Comparison of ENCODE assay signal across 1 cellular context in the genomic region with DNA sequence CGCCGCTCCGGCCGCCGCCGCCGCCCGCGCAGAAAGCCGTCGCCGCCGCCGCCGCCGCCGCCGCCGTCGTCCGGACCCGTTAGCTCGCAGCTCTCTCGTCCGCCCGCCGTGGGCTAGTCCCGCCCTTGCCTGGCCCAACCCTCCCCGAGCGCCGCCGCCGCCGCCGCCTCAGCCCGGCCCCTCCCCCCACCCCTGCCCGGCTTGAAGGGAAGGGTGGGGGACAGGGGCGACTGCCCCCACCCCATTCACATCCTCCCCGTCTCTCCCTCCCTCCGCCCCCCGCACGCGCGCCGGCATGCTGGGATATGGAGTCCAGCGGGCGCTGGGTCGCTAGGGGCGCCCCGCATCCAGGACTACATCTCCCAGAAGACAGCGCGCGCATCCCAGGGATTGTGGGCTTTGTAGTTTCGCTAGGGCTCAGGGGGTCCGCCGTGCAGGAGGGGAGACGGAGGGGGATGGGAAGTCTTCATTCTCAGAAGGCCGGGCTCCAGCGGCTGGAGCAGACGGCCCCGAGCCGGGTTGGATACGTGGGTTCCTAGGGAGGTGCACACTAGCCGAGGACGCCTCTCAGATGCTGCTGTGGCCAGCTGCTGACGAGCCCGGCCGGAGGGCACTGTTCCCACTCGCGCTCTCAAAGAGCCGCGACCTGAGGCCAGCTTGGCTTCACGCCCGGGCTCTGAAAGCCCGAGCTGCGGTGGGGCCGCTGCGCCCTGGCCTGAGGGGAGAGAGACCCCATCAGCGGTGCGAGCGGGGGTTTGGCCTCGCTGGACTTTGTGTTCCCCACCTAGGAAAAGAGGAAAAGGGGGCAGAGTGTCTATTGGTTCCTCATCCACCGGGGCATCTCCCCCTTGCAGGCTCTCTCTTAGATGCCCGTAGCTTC.
TF ChIP-seq lines count a peak whose summit lies in the region.

A gene with protein sequence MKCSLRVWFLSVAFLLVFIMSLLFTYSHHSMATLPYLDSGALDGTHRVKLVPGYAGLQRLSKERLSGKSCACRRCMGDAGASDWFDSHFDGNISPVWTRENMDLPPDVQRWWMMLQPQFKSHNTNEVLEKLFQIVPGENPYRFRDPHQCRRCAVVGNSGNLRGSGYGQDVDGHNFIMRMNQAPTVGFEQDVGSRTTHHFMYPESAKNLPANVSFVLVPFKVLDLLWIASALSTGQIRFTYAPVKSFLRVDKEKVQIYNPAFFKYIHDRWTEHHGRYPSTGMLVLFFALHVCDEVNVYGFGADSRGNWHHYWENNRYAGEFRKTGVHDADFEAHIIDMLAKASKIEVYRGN (minus strand): TSS at position 118 of the 880 bp plus-strand sequence. CDS start 40,570 bp downstream, outside the sequence.

TF ChIP-seq in HepG2, 621 proteins besides CTCF, POLR2A, EP300 and RAD21 (continued from another document and continues in another):
- peak; percentile 92 for TF ChIP-seq ZBTB39 (CRISPR knock-in tag; IDR thresholded peaks at IDR 0.05)
- no peak for TF ChIP-seq RNF2 (conservative IDR thresholded peaks at IDR 0.05; ENCODE audit: low read depth)
- TF ChIP-seq, protein P1, sequence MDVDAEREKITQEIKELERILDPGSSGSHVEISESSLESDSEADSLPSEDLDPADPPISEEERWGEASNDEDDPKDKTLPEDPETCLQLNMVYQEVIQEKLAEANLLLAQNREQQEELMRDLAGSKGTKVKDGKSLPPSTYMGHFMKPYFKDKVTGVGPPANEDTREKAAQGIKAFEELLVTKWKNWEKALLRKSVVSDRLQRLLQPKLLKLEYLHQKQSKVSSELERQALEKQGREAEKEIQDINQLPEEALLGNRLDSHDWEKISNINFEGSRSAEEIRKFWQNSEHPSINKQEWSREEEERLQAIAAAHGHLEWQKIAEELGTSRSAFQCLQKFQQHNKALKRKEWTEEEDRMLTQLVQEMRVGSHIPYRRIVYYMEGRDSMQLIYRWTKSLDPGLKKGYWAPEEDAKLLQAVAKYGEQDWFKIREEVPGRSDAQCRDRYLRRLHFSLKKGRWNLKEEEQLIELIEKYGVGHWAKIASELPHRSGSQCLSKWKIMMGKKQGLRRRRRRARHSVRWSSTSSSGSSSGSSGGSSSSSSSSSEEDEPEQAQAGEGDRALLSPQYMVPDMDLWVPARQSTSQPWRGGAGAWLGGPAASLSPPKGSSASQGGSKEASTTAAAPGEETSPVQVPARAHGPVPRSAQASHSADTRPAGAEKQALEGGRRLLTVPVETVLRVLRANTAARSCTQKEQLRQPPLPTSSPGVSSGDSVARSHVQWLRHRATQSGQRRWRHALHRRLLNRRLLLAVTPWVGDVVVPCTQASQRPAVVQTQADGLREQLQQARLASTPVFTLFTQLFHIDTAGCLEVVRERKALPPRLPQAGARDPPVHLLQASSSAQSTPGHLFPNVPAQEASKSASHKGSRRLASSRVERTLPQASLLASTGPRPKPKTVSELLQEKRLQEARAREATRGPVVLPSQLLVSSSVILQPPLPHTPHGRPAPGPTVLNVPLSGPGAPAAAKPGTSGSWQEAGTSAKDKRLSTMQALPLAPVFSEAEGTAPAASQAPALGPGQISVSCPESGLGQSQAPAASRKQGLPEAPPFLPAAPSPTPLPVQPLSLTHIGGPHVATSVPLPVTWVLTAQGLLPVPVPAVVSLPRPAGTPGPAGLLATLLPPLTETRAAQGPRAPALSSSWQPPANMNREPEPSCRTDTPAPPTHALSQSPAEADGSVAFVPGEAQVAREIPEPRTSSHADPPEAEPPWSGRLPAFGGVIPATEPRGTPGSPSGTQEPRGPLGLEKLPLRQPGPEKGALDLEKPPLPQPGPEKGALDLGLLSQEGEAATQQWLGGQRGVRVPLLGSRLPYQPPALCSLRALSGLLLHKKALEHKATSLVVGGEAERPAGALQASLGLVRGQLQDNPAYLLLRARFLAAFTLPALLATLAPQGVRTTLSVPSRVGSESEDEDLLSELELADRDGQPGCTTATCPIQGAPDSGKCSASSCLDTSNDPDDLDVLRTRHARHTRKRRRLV (CRISPR knock-in tag; IDR thresholded peaks at IDR 0.05) = peak; percentile 78; the same call in 1 of the 2 replicates
- TF ChIP-seq NFE2 (CRISPR knock-in tag; IDR thresholded peaks at IDR 0.05) = no peak; the same call in 1 of the 2 replicates
- TF ChIP-seq, protein P2, sequence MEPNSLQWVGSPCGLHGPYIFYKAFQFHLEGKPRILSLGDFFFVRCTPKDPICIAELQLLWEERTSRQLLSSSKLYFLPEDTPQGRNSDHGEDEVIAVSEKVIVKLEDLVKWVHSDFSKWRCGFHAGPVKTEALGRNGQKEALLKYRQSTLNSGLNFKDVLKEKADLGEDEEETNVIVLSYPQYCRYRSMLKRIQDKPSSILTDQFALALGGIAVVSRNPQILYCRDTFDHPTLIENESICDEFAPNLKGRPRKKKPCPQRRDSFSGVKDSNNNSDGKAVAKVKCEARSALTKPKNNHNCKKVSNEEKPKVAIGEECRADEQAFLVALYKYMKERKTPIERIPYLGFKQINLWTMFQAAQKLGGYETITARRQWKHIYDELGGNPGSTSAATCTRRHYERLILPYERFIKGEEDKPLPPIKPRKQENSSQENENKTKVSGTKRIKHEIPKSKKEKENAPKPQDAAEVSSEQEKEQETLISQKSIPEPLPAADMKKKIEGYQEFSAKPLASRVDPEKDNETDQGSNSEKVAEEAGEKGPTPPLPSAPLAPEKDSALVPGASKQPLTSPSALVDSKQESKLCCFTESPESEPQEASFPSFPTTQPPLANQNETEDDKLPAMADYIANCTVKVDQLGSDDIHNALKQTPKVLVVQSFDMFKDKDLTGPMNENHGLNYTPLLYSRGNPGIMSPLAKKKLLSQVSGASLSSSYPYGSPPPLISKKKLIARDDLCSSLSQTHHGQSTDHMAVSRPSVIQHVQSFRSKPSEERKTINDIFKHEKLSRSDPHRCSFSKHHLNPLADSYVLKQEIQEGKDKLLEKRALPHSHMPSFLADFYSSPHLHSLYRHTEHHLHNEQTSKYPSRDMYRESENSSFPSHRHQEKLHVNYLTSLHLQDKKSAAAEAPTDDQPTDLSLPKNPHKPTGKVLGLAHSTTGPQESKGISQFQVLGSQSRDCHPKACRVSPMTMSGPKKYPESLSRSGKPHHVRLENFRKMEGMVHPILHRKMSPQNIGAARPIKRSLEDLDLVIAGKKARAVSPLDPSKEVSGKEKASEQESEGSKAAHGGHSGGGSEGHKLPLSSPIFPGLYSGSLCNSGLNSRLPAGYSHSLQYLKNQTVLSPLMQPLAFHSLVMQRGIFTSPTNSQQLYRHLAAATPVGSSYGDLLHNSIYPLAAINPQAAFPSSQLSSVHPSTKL (CRISPR knock-in tag; IDR thresholded peaks at IDR 0.05) = no peak; the same call in 1 of the 2 replicates
- TF ChIP-seq ZNF776 (CRISPR knock-in tag; IDR thresholded peaks at IDR 0.05) = peak; percentile 41; the same call in 1 of the 2 replicates
- TF ChIP-seq ZFX (CRISPR knock-in tag; IDR thresholded peaks at IDR 0.05; ENCODE audit: low read depth) = peak; percentile 90
- TF ChIP-seq NR1H2 (CRISPR knock-in tag; IDR thresholded peaks at IDR 0.05; ENCODE audit: borderline replicate concordance, low read depth) = no peak
- TF ChIP-seq ZNF142 (CRISPR knock-in tag; IDR thresholded peaks at IDR 0.05) = no peak
- no peak for TF ChIP-seq RELA (CRISPR knock-in tag; IDR thresholded peaks at IDR 0.05)
- TF ChIP-seq SCMH1 (CRISPR knock-in tag; IDR thresholded peaks at IDR 0.05; ENCODE audit: borderline replicate concordance) = no peak
- TF ChIP-seq MAFK (conservative IDR thresholded peaks at IDR 0.05 in 1 of 2, IDR thresholded peaks at IDR 0.05 in 1 of 2; ENCODE audit: low read length in 2 of 2) = no peak
- TF ChIP-seq, protein P3, sequence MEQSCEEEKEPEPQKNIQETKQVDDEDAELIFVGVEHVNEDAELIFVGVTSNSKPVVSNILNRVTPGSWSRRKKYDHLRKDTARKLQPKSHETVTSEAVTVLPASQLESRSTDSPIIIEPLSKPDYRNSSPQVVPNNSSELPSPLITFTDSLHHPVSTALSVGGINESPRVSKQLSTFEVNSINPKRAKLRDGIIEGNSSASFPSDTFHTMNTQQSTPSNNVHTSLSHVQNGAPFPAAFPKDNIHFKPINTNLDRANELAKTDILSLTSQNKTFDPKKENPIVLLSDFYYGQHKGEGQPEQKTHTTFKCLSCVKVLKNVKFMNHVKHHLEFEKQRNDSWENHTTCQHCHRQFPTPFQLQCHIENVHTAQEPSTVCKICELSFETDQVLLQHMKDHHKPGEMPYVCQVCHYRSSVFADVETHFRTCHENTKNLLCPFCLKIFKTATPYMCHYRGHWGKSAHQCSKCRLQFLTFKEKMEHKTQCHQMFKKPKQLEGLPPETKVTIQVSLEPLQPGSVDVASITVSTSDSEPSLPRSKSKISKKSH (CRISPR knock-in tag; IDR thresholded peaks at IDR 0.05; ENCODE audit: borderline replicate concordance) = peak; percentile 49; the same call in 1 of the 2 replicates
- TF ChIP-seq KMT2B (CRISPR knock-in tag; IDR thresholded peaks at IDR 0.05) = no peak
- TF ChIP-seq IRF1 (CRISPR knock-in tag; IDR thresholded peaks at IDR 0.05; ENCODE audit: low read depth) = no peak
- TF ChIP-seq ZKSCAN8 (CRISPR knock-in tag; IDR thresholded peaks at IDR 0.05; ENCODE audit: borderline replicate concordance) = peak; percentile 56; the same call in 1 of the 2 replicates
- TF ChIP-seq, protein P4, sequence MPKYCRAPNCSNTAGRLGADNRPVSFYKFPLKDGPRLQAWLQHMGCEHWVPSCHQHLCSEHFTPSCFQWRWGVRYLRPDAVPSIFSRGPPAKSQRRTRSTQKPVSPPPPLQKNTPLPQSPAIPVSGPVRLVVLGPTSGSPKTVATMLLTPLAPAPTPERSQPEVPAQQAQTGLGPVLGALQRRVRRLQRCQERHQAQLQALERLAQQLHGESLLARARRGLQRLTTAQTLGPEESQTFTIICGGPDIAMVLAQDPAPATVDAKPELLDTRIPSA (CRISPR knock-in tag; IDR thresholded peaks at IDR 0.05; ENCODE audit: borderline replicate concordance) = peak; percentile 45; the same call in 1 of the 2 replicates
- TF ChIP-seq KLF11 (CRISPR knock-in tag; IDR thresholded peaks at IDR 0.05) = no peak
- TF ChIP-seq CCAR2 (optimal IDR thresholded peaks at IDR 0.05; ENCODE audit: low read depth, low read length) = no peak
- peak; percentile 77 for TF ChIP-seq PHF8 (CRISPR knock-in tag; IDR thresholded peaks at IDR 0.05)
- no peak for TF ChIP-seq ZNF740 (CRISPR knock-in tag; IDR thresholded peaks at IDR 0.05)
- TF ChIP-seq ZFP1 (CRISPR knock-in tag; IDR thresholded peaks at IDR 0.05) = peak; percentile 82; the same call in 1 of the 2 replicates
- TF ChIP-seq POGZ (CRISPR knock-in tag; IDR thresholded peaks at IDR 0.05) = peak; percentile 30; the same call in 1 of the 2 replicates
- no peak for TF ChIP-seq WIZ (CRISPR knock-in tag; IDR thresholded peaks at IDR 0.05)
- no peak for TF ChIP-seq HMGA1 (CRISPR knock-in tag; conservative IDR thresholded peaks at IDR 0.05)
- no peak for TF ChIP-seq ZFP82 (CRISPR knock-in tag; IDR thresholded peaks at IDR 0.05; ENCODE audit: borderline replicate concordance)
- peak; percentile 93 for TF ChIP-seq NKX3-1 (CRISPR knock-in tag; IDR thresholded peaks at IDR 0.05)
- 0 out of 2 replicates have a peak, but pooled peaks have one; percentile 59 for TF ChIP-seq ZNF619 (CRISPR knock-in tag; IDR thresholded peaks at IDR 0.05)
